Comparison of ENCODE assay signal across 1 cellular context in genomic region chr20:23361651-23362391, GRCh38.
TF ChIP-seq lines count a peak whose summit lies in the region.

GZF1 (plus strand) TSS chr20:23362182; CDS start chr20:23364384, 2,202 bp downstream.

TF ChIP-seq in HepG2, 621 proteins besides CTCF, POLR2A, EP300 and RAD21 (continued from another document and continues in another):
- no peak for TF ChIP-seq BCLAF1 (IDR thresholded peaks at IDR 0.05)
- TF ChIP-seq ZNF597 (CRISPR knock-in tag; IDR thresholded peaks at IDR 0.05), result peak; percentile 93; the same call in 1 of the 2 replicates
- TF ChIP-seq ZNF775 (CRISPR knock-in tag; IDR thresholded peaks at IDR 0.05; ENCODE audit: borderline replicate concordance), result no peak
- peak; percentile 77 for TF ChIP-seq PRDM10 (CRISPR knock-in tag; IDR thresholded peaks at IDR 0.05; ENCODE audit: low read depth)
- no peak for TF ChIP-seq HMGA1 (CRISPR knock-in tag; conservative IDR thresholded peaks at IDR 0.05)
- peak; percentile 91 for TF ChIP-seq ZKSCAN8 (CRISPR knock-in tag; IDR thresholded peaks at IDR 0.05; ENCODE audit: borderline replicate concordance)
- peak; percentile 94 for TF ChIP-seq KLF15 (CRISPR knock-in tag; IDR thresholded peaks at IDR 0.05; ENCODE audit: borderline replicate concordance)
- peak; percentile 94 for TF ChIP-seq GTF3A (CRISPR knock-in tag; conservative IDR thresholded peaks at IDR 0.05)
- TF ChIP-seq ZNF550 (CRISPR knock-in tag; IDR thresholded peaks at IDR 0.05; ENCODE audit: borderline replicate concordance), result 0 out of 2 replicates have a peak, but pooled peaks have one; percentile 42
- TF ChIP-seq AHR (CRISPR knock-in tag; IDR thresholded peaks at IDR 0.05), result peak; percentile 97; the same call in 1 of the 2 replicates
- TF ChIP-seq KDM5A (IDR thresholded peaks at IDR 0.05; ENCODE audit: borderline replicate concordance, low read length), result no peak; the same call in 1 of the 2 replicates
- peak; percentile 92; the same call in 1 of the 2 replicates for TF ChIP-seq HOXA9 (CRISPR knock-in tag; IDR thresholded peaks at IDR 0.05; ENCODE audit: borderline replicate concordance)
- peak; percentile 99 for TF ChIP-seq POGZ (CRISPR knock-in tag; IDR thresholded peaks at IDR 0.05)
- peak in 1 of 2 experiments; percentile 55; a peak in 1 of 4 replicates for TF ChIP-seq REST (IDR thresholded peaks at IDR 0.05; ENCODE audit: borderline replicate concordance in 1 of 2, low read depth in 1 of 2, low read length in 2 of 2)
- TF ChIP-seq ZNF383 (CRISPR knock-in tag; IDR thresholded peaks at IDR 0.05; ENCODE audit: borderline replicate concordance), result 0 out of 2 replicates have a peak, but pooled peaks have one; percentile 60
- no peak for TF ChIP-seq HNF1A (IDR thresholded peaks at IDR 0.05; ENCODE audit: low read depth)
- peak; percentile 93 for TF ChIP-seq HNF1A (CRISPR knock-in tag; IDR thresholded peaks at IDR 0.05; ENCODE audit: borderline replicate concordance)
- TF ChIP-seq FOXM1 (CRISPR knock-in tag; IDR thresholded peaks at IDR 0.05), result peak; percentile 91
- TF ChIP-seq SOX13 (IDR thresholded peaks at IDR 0.05), result peak; percentile 24; the same call in 1 of the 2 replicates
- TF ChIP-seq SOX13 (CRISPR knock-in tag; conservative IDR thresholded peaks at IDR 0.05 in 1 of 2, IDR thresholded peaks at IDR 0.05 in 1 of 2), result peak in 1 of 2 experiments; percentile 71; a peak in 2 of 4 replicates
- peak; percentile 90 for TF ChIP-seq KLF6 (CRISPR knock-in tag; IDR thresholded peaks at IDR 0.05)
- peak; percentile 73; the same call in 1 of the 2 replicates for TF ChIP-seq ZNF362 (CRISPR knock-in tag; IDR thresholded peaks at IDR 0.05; ENCODE audit: borderline replicate concordance)
- no peak for TF ChIP-seq CBX2 (IDR thresholded peaks at IDR 0.05; ENCODE audit: low read depth, low read length)
- peak; percentile 84 for TF ChIP-seq CBX2 (CRISPR knock-in tag; IDR thresholded peaks at IDR 0.05; ENCODE audit: low read depth)
- TF ChIP-seq GTF2F1 (IDR thresholded peaks at IDR 0.05; ENCODE audit: low read length), result peak; percentile 93
- peak; percentile 66; the same call in 1 of the 2 replicates for TF ChIP-seq ZNF3 (CRISPR knock-in tag; IDR thresholded peaks at IDR 0.05)
- peak; percentile 96 for TF ChIP-seq ZNF557 (CRISPR knock-in tag; IDR thresholded peaks at IDR 0.05)
- peak; percentile 94; the same call in 1 of the 2 replicates for TF ChIP-seq ZFYVE20 (CRISPR knock-in tag; IDR thresholded peaks at IDR 0.05; ENCODE audit: borderline replicate concordance, low read depth)
- TF ChIP-seq ZNF33A (CRISPR knock-in tag; IDR thresholded peaks at IDR 0.05; ENCODE audit: borderline replicate concordance), result no peak
- TF ChIP-seq ZUFSP (CRISPR knock-in tag; IDR thresholded peaks at IDR 0.05; ENCODE audit: borderline replicate concordance), result no peak
- TF ChIP-seq SUZ12 (IDR thresholded peaks at IDR 0.05; ENCODE audit: low read depth, low read length), result no peak; the same call in 1 of the 2 replicates
- TF ChIP-seq CEBPZ (IDR thresholded peaks at IDR 0.05; ENCODE audit: low read length), result no peak
